In the genomic region with DNA sequence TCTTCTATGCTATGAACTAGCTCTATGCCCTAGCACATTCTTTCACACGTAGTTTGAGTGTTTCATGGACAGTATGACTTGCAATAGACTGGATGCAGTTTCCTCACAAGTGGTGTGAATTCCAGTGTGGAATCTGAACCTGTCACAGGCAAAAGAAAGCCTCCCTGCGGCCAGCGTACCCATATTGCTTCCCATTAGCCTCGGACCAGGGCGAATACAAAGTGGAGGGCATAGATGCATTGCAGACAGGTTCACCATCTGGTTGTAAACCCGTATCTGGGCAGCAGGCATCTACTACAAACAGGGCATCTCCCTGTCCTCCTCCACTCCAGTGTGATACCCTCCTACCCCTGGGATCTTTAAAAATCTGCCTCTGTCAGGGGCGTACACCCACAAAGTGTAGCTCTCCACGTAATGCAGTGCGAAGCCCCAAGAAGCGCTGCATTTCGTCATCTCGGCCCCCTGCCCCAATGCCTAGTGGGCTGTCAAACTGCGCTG, we compare ENCODE assay signal across 7 cellular contexts. TPM values are rescaled to one million over a fixed set of nuclear protein-coding genes. Genes with fewer than 3 reads are reported as not detected.
DNase-seq lines count a peak whose midpoint lies in the region; ATAC-seq and TF ChIP-seq lines count a peak whose summit lies in the region.
"Had no signal": no experiment of that assay in that cellular context is flagged by ENCODE, and none has a peak within 500 bp of the region (broad histone marks: within the 10 kb centered on the region; RNA-seq: fewer than 3 reads in every experiment).

No MANE protein-coding gene starts in this region.

- H3K4me3 ChIP-seq in DOHH2 (ENCODE audit: low read length) (peak overlapping the region; percentile 94), astrocyte of the spinal cord (ENCODE audit: low read depth, low read length) (peak overlapping the region; percentile 81), muscle layer of duodenum (ENCODE audit: low read depth in 1 of 2, low read length in 2 of 2) (peak overlapping the region; percentile 72 to 75)

- no peaks in the 10 kb centered on the region for H4K20me1 ChIP-seq in DOHH2 (ENCODE audit: control insufficient read depth, insufficient read depth, low read depth, low read length)

- H3K9me2 ChIP-seq in DOHH2 (replicated peaks; ENCODE audit: control insufficient read depth, low read length) = no peaks in the 10 kb centered on the region

- H3K4me2 ChIP-seq in DOHH2 (ENCODE audit: low read length) = peak overlapping the region; percentile 94

- ATAC-seq in HG03039 (IDR thresholded peaks at IDR 0.05; ENCODE audit: unreplicated experiment) = no peak
- no peak for ATAC-seq in effector memory CD8-positive, alpha-beta T cell (replicated peaks)

- no peaks in the 10 kb centered on the region for H3K9me3 ChIP-seq in DOHH2 (ENCODE audit: control insufficient read depth, insufficient read depth, low read length)
- H3K9me3 ChIP-seq in muscle layer of duodenum (ENCODE audit: control insufficient read depth in 1 of 2, low read length in 2 of 2) = no peaks in the 10 kb centered on the region

- in situ Hi-C loops in astrocyte of the spinal cord (cut with HindIII; ENCODE audit: low sequenced_read_pairs) = no loop called here

- H3K9me3 Mint-ChIP-seq in effector memory CD8-positive, alpha-beta T cell = no peaks in the 10 kb centered on the region
- H3K9me3 Mint-ChIP-seq in activated T-helper 2 cell treated with anti-CD3 and anti-CD28 coated beads, Interferon-gamma antibody, Interleukin-2, Interleukin-4, amounts not matched to agents 10 μg/mL and 5 μg/mL and 100 μg/mL, durations not matched to agents 14 hours and 24 hours and 36 hours = no peaks in the 10 kb centered on the region
- H3K9me3 Mint-ChIP-seq: activated naive CD4-positive, alpha-beta T cell treated with anti-CD3 and anti-CD28 coated beads, Interleukin-2, amount 50 U/mL, for 24 hours had no signal

- no peaks in the 10 kb centered on the region for H3K27me3 ChIP-seq in DOHH2 (ENCODE audit: control insufficient read depth, low read length)
- H3K27me3 ChIP-seq in muscle layer of duodenum (ENCODE audit: low read depth, low read length) = no peaks in the 10 kb centered on the region

- H3K36me3 Mint-ChIP-seq in effector memory CD8-positive, alpha-beta T cell (ENCODE audit: insufficient read depth) = peaks cover 20% of the 10 kb centered on the region
- H3K36me3 Mint-ChIP-seq in activated T-helper 2 cell treated with anti-CD3 and anti-CD28 coated beads, Interferon-gamma antibody, Interleukin-2, Interleukin-4, amounts not matched to agents 10 μg/mL and 5 μg/mL and 100 μg/mL, durations not matched to agents 14 hours and 24 hours and 36 hours (ENCODE audit: low read depth) = peaks cover 13% of the 10 kb centered on the region
- H3K36me3 Mint-ChIP-seq: activated naive CD4-positive, alpha-beta T cell treated with anti-CD3 and anti-CD28 coated beads, Interleukin-2, amount 50 U/mL, for 24 hours had no signal

- DNase-seq in astrocyte of the spinal cord (ENCODE audit: low read depth, low spot score) = no peak
- DNase-seq in effector memory CD8-positive, alpha-beta T cell = no peak
- DNase-seq in activated T-helper 2 cell treated with anti-CD3 and anti-CD28 coated beads, Interferon-gamma antibody, Interleukin-2, Interleukin-4, amounts not matched to agents 10 μg/mL and 5 μg/mL and 100 μg/mL, durations not matched to agents 14 hours and 24 hours and 36 hours (ENCODE audit: low spot score) = no peak

- intact Hi-C loops in activated T-helper 2 cell treated with anti-CD3 and anti-CD28 coated beads, Interferon-gamma antibody, Interleukin-2, Interleukin-4, amounts not matched to agents 10 μg/mL and 5 μg/mL and 100 μg/mL, durations not matched to agents 14 hours and 24 hours and 36 hours (cut with micrococcal nuclease) = loop anchor here (1.0 to 2.0 kb wide), 4 partner anchors 12 to 51 kb away; a partner anchor contains a TSS

- no peak overlapping the region for H3K27ac Mint-ChIP-seq in effector memory CD8-positive, alpha-beta T cell
- no peak overlapping the region for H3K27ac Mint-ChIP-seq in activated T-helper 2 cell treated with anti-CD3 and anti-CD28 coated beads, Interferon-gamma antibody, Interleukin-2, Interleukin-4, amounts not matched to agents 10 μg/mL and 5 μg/mL and 100 μg/mL, durations not matched to agents 14 hours and 24 hours and 36 hours
- H3K27ac Mint-ChIP-seq: activated naive CD4-positive, alpha-beta T cell treated with anti-CD3 and anti-CD28 coated beads, Interleukin-2, amount 50 U/mL, for 24 hours had no signal

- peaks cover 14 to 29% of the 10 kb centered on the region in 2 donors for H3K4me1 Mint-ChIP-seq in effector memory CD8-positive, alpha-beta T cell (ENCODE audit: low read depth in 2 of 2)
- H3K4me1 Mint-ChIP-seq in activated T-helper 2 cell treated with anti-CD3 and anti-CD28 coated beads, Interferon-gamma antibody, Interleukin-2, Interleukin-4, amounts not matched to agents 10 μg/mL and 5 μg/mL and 100 μg/mL, durations not matched to agents 14 hours and 24 hours and 36 hours (ENCODE audit: low read depth) = peaks cover 25% of the 10 kb centered on the region

- H3K4me3 Mint-ChIP-seq in effector memory CD8-positive, alpha-beta T cell = no peak overlapping the region
- no peak overlapping the region for H3K4me3 Mint-ChIP-seq in activated T-helper 2 cell treated with anti-CD3 and anti-CD28 coated beads, Interferon-gamma antibody, Interleukin-2, Interleukin-4, amounts not matched to agents 10 μg/mL and 5 μg/mL and 100 μg/mL, durations not matched to agents 14 hours and 24 hours and 36 hours (ENCODE audit: low read depth)
- H3K4me3 Mint-ChIP-seq: activated naive CD4-positive, alpha-beta T cell treated with anti-CD3 and anti-CD28 coated beads, Interleukin-2, amount 50 U/mL, for 24 hours had no signal

- TF ChIP-seq CTCF in DOHH2 (IDR thresholded peaks at IDR 0.05; ENCODE audit: low read depth, low read length, poor library complexity, severe bottlenecking) (no peak), astrocyte of the spinal cord (IDR thresholded peaks at IDR 0.05; ENCODE audit: low read depth, low read length) (no peak)

- no peaks in the 10 kb centered on the region for H3K27me3 Mint-ChIP-seq in effector memory CD8-positive, alpha-beta T cell
- no peaks in the 10 kb centered on the region for H3K27me3 Mint-ChIP-seq in activated T-helper 2 cell treated with anti-CD3 and anti-CD28 coated beads, Interferon-gamma antibody, Interleukin-2, Interleukin-4, amounts not matched to agents 10 μg/mL and 5 μg/mL and 100 μg/mL, durations not matched to agents 14 hours and 24 hours and 36 hours (ENCODE audit: low read depth)
- H3K27me3 Mint-ChIP-seq: activated naive CD4-positive, alpha-beta T cell treated with anti-CD3 and anti-CD28 coated beads, Interleukin-2, amount 50 U/mL, for 24 hours had no signal

- peaks cover 3% of the 10 kb centered on the region; the same call in 1 of the 2 replicates for H3F3A ChIP-seq in DOHH2 (ENCODE audit: control insufficient read depth, insufficient read depth)

- H3K36me3 ChIP-seq in DOHH2 (ENCODE audit: control insufficient read depth, low read length) = no peaks in the 10 kb centered on the region; the same call in 1 of the 2 replicates
- H3K36me3 ChIP-seq in muscle layer of duodenum (ENCODE audit: control insufficient read depth in 1 of 2, insufficient read depth in 2 of 2, low read length in 2 of 2) = peaks cover 0 to 26% of the 10 kb centered on the region in 2 donors

- H3K4me1 ChIP-seq in DOHH2 (ENCODE audit: control insufficient read depth, low read length) = peaks cover 27% of the 10 kb centered on the region
- H3K4me1 ChIP-seq in muscle layer of duodenum (ENCODE audit: control insufficient read depth in 1 of 2, insufficient read depth in 2 of 2, low read length in 2 of 2) = peaks cover 10 to 29% of the 10 kb centered on the region in 2 donors

- H3K27ac ChIP-seq in DOHH2 (ENCODE audit: low read depth, low read length) (peak overlapping the region; percentile 81; the same call in 1 of the 2 replicates), muscle layer of duodenum (ENCODE audit: low read length) (peak overlapping the region; percentile 94)

- peaks cover 19% of the 10 kb centered on the region for H3K79me2 ChIP-seq in DOHH2 (ENCODE audit: control insufficient read depth, low read length)

RNA-seq across cellular contexts. Expression of a gene that starts 1.4 kb away (rescaled TPM):
- 68.3 and 69.3 TPM in 2 replicates for total RNA-seq in activated T-helper 2 cell treated with anti-CD3 and anti-CD28 coated beads, Interferon-gamma antibody, Interleukin-2, Interleukin-4, amounts not matched to agents 10 μg/mL and 5 μg/mL and 100 μg/mL, durations not matched to agents 14 hours and 24 hours and 36 hours

RNA-seq across cellular contexts. Expression of a gene that starts 12.8 kb away (rescaled TPM):
- total RNA-seq in activated T-helper 2 cell treated with anti-CD3 and anti-CD28 coated beads, Interferon-gamma antibody, Interleukin-2, Interleukin-4, amounts not matched to agents 10 μg/mL and 5 μg/mL and 100 μg/mL, durations not matched to agents 14 hours and 24 hours and 36 hours = 58.4 and 59.1 TPM in 2 replicates

RNA-seq across cellular contexts. Expression of a gene that starts 25.3 kb away (rescaled TPM):
- total RNA-seq in activated T-helper 2 cell treated with anti-CD3 and anti-CD28 coated beads, Interferon-gamma antibody, Interleukin-2, Interleukin-4, amounts not matched to agents 10 μg/mL and 5 μg/mL and 100 μg/mL, durations not matched to agents 14 hours and 24 hours and 36 hours = 48.0 and 52.4 TPM in 2 replicates

RNA-seq across cellular contexts. Expression of a gene that starts 34.2 kb away (rescaled TPM):
- 0.74 and 0.91 TPM in 2 replicates for total RNA-seq in activated T-helper 2 cell treated with anti-CD3 and anti-CD28 coated beads, Interferon-gamma antibody, Interleukin-2, Interleukin-4, amounts not matched to agents 10 μg/mL and 5 μg/mL and 100 μg/mL, durations not matched to agents 14 hours and 24 hours and 36 hours

RNA-seq across cellular contexts. Expression of a gene that starts 34.7 kb away (rescaled TPM):
- total RNA-seq in activated T-helper 2 cell treated with anti-CD3 and anti-CD28 coated beads, Interferon-gamma antibody, Interleukin-2, Interleukin-4, amounts not matched to agents 10 μg/mL and 5 μg/mL and 100 μg/mL, durations not matched to agents 14 hours and 24 hours and 36 hours = 49.3 and 50.9 TPM in 2 replicates
